In the genomic region with DNA sequence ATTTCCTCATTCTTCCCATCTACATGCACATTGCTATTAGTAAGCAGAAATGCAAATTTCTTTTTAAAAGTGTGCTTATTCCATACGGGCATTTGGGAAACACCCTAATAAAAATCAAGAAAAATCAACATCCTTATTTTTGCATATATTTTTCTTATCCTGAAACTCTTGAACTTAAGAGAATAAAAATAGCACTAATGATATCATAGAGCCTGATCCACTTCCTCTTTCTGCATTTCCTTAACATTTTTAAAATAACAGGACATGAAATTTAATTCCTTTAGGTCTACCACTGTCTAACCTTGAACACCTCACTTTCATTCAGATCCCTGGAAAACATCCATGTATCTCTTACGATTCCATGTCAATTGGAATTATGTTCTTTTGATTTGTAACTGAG, we compare ENCODE assay signal across 1 cellular context.
TF ChIP-seq lines count a peak whose summit lies in the region.

No MANE protein-coding gene starts in this region.

TF ChIP-seq in K562, 482 proteins besides CTCF, POLR2A, EP300 and RAD21:
- peak; percentile 81 for TF ChIP-seq SPI1 (IDR thresholded peaks at IDR 0.05; ENCODE audit: borderline replicate concordance, low read depth, low read length)
- no peak for TF ChIP-seq CBFB (CRISPR knock-in tag; IDR thresholded peaks at IDR 0.05)
